Comparison of ENCODE assay signal across 19 cellular contexts in genomic region chr3:89954135-89954534, GRCh38.
DNase-seq lines count a peak whose midpoint lies in the region; ATAC-seq, FAIRE-seq and TF ChIP-seq lines count a peak whose summit lies in the region.
"Had no signal": no experiment of that assay in that cellular context is flagged by ENCODE, and none has a peak within 500 bp of the region (broad histone marks: within the 10 kb centered on the region; RNA-seq: fewer than 3 reads in every experiment).

No MANE protein-coding gene starts in this region.

- H3K4me1 ChIP-seq in PC-3 (ENCODE audit: insufficient read depth, low read length) (no peaks in the 10 kb centered on the region), psoas muscle (no peaks in the 10 kb centered on the region)
- H3K4me1 ChIP-seq: BE2C had no signal

- no peaks in the 10 kb centered on the region for H3K27me3 Mint-ChIP-seq in nephron progenitor cell (ENCODE audit: low read depth, poor library complexity)
- no peaks in the 10 kb centered on the region for H3K27me3 Mint-ChIP-seq in mesothelial cell of epicardium (ENCODE audit: low read depth)
- H3K27me3 Mint-ChIP-seq: CD4-positive, CD25-positive, alpha-beta regulatory T cell; CD8-positive, alpha-beta memory T cell had no signal

- H3K27ac Mint-ChIP-seq in nephron progenitor cell = peak overlapping the region; percentile 79
- no peak overlapping the region for H3K27ac Mint-ChIP-seq in mesothelial cell of epicardium
- H3K27ac Mint-ChIP-seq: CD4-positive, CD25-positive, alpha-beta regulatory T cell; CD8-positive, alpha-beta memory T cell; HFFc6 had no signal

- peaks cover 13% of the 10 kb centered on the region for H3K9me3 Mint-ChIP-seq in nephron progenitor cell
- peaks cover 4% of the 10 kb centered on the region for H3K9me3 Mint-ChIP-seq in mesothelial cell of epicardium

- H3K4me1 Mint-ChIP-seq in nephron progenitor cell (peaks cover 39% of the 10 kb centered on the region), mesothelial cell of epicardium (peaks cover 6% of the 10 kb centered on the region)
- H3K4me1 Mint-ChIP-seq: CD4-positive, CD25-positive, alpha-beta regulatory T cell; CD8-positive, alpha-beta memory T cell had no signal

- TF ChIP-seq CTCF in PC-3 (conservative IDR thresholded peaks at IDR 0.05; ENCODE audit: low read depth, low read length) (no peak), bronchial epithelial cell (IDR thresholded peaks at IDR 0.05; ENCODE audit: insufficient read depth, low read length, severe bottlenecking) (no peak), nephron progenitor cell (IDR thresholded peaks at IDR 0.05) (no peak), mesothelial cell of epicardium (IDR thresholded peaks at IDR 0.05; ENCODE audit: unreplicated experiment) (no peak), psoas muscle (IDR thresholded peaks at IDR 0.05) (no peak)

- POLR2A ChIA-PET in PC-3 (lab: Charles Lee; ENCODE audit: unreplicated experiment) = interaction anchor here (0.6 kb wide), 1 partner anchor 385 kb away, joined by 7 read pairs; no protein-coding TSS in a partner anchor

- no peaks in the 10 kb centered on the region for H3K9me2 ChIP-seq in PC-3 (replicated peaks; ENCODE audit: low read length)

- no peak overlapping the region for H2AFZ ChIP-seq in PC-3 (ENCODE audit: low read length)

- H3K4me3 ChIP-seq in PC-3 (ENCODE audit: low read length) (no peak overlapping the region), bronchial epithelial cell (ENCODE audit: low read depth, low read length) (no peak overlapping the region), psoas muscle (no peak overlapping the region)

- 89 to 95% (median 90%) methylated on average over 3 of the region's 3 CpGs for WGBS in psoas muscle, 3 donors

- no peaks in the 10 kb centered on the region for H3F3A ChIP-seq in PC-3 (ENCODE audit: low read length, unreplicated experiment)

- H3K27me3 ChIP-seq in PC-3 (ENCODE audit: low read length) (no peaks in the 10 kb centered on the region), bronchial epithelial cell (ENCODE audit: control insufficient read depth, insufficient read depth, low read length) (no peaks in the 10 kb centered on the region), psoas muscle (ENCODE audit: insufficient read depth in 3 of 3, low read length in 2 of 3) (no peaks in the 10 kb centered on the region)
- H3K27me3 ChIP-seq: BE2C had no signal

- DNase-seq in HT1080 (ENCODE audit: low read depth) (peak; percentile 4), PC-3 (peak; percentile 30), bronchial epithelial cell (ENCODE audit: low read depth) (peak; percentile 3), nephron progenitor cell (no peak), mesothelial cell of epicardium (ENCODE audit: low spot score in 2 of 2, unreplicated experiment in 2 of 2) (no peak), psoas muscle (no peak)
- DNase-seq: ACHN; BE2C; C1 segment of cervical spinal cord; CD4-positive, CD25-positive, alpha-beta regulatory T cell; CD8-positive, alpha-beta memory T cell; COR-L47; DMS79 treated with DMSO at 0.1 percent for 48 hours; GF-D8; GOT3; H7; HFFc6 had no signal

- H3K4me3 Mint-ChIP-seq in nephron progenitor cell = no peak overlapping the region
- no peak overlapping the region for H3K4me3 Mint-ChIP-seq in mesothelial cell of epicardium
- H3K4me3 Mint-ChIP-seq: CD4-positive, CD25-positive, alpha-beta regulatory T cell; CD8-positive, alpha-beta memory T cell; HFFc6 had no signal

- H3K9ac ChIP-seq in PC-3 (ENCODE audit: low read length) = no peak overlapping the region

- intact Hi-C loops in PC-3 (cut with micrococcal nuclease) = no loop called here
- intact Hi-C loops in psoas muscle (cut with DNase I) = no loop called here

- H3K36me3 Mint-ChIP-seq in nephron progenitor cell (ENCODE audit: low read depth) = peaks cover 5% of the 10 kb centered on the region
- H3K36me3 Mint-ChIP-seq in mesothelial cell of epicardium = no peaks in the 10 kb centered on the region
- H3K36me3 Mint-ChIP-seq: CD8-positive, alpha-beta memory T cell had no signal

- H3K4me2 ChIP-seq in PC-3 (ENCODE audit: low read length) = no peak overlapping the region

- H3K36me3 ChIP-seq in PC-3 (ENCODE audit: low read depth, low read length) = no peaks in the 10 kb centered on the region
- no peaks in the 10 kb centered on the region for H3K36me3 ChIP-seq in bronchial epithelial cell (ENCODE audit: control insufficient read depth, insufficient read depth, low read length)
- H3K36me3 ChIP-seq in psoas muscle (ENCODE audit: insufficient read depth in 1 of 2, low read depth in 1 of 2) = no peaks in the 10 kb centered on the region
- H3K36me3 ChIP-seq: BE2C had no signal

- no peaks in the 10 kb centered on the region for H3K9me3 ChIP-seq in PC-3 (ENCODE audit: low read length)
- H3K9me3 ChIP-seq in psoas muscle = no peaks in the 10 kb centered on the region
- H3K9me3 ChIP-seq: BE2C had no signal

- H3K27ac ChIP-seq in PC-3 (ENCODE audit: low read length) = no peak overlapping the region
- H3K27ac ChIP-seq in psoas muscle = no peak overlapping the region

- ATAC-seq in PC-3 = peak; percentile 27; the same call in 1 of the 2 replicates
- no peak for ATAC-seq in HG02938 (IDR thresholded peaks at IDR 0.05; ENCODE audit: unreplicated experiment)
- ATAC-seq in psoas muscle = no peak
- ATAC-seq: HCT116 had no signal

- H4K20me1 ChIP-seq in PC-3 (ENCODE audit: low read length) = no peaks in the 10 kb centered on the region

- no peaks in the 10 kb centered on the region for H3K79me2 ChIP-seq in PC-3 (ENCODE audit: low read length)

- no TSS peak for BruUV-seq in PC-3 (replicated peaks; lab: Mats Ljungman, UMichigan)

- CTCF ChIA-PET in PC-3 (lab: Charles Lee) = no interaction called here

- no peak for FAIRE-seq in bronchial epithelial cell (lab: Jason Lieb, UNC)

Comparison
In these comparisons a context has a peak if more than half of its experiments do, and no peak if none do; other contexts are left out.
1. DNase-seq: peak in HT1080 (single experiment), PC-3 (single experiment) and bronchial epithelial cell (single experiment); none in nephron progenitor cell (single experiment), mesothelial cell of epicardium (0 of 2) and psoas muscle (0 of 2).